ENCODE assay signal across 17 cellular contexts in the genomic region with DNA sequence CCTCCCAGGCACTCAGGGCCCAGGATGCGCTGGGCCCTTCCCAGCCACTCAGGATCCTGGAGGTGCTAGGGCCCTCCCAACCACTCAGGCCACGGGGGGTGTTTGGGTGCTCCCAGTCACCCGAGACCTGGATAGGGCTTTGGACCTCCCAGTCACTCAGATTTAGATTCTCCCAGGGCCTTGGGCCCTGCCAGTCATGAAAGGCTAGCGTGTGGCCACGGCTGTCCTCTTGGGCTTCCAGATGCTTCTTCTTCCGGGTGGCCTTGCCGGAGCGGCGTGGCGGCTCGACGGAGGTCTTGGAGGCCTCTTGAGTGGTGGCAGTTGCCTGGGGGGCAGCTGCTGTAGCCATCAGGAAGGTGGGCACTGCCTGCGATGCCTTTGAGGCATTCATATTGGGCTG. TPM values are rescaled to one million over a fixed set of nuclear protein-coding genes. Genes with fewer than 3 reads are reported as not detected.
A peak's percentile ranks its signal among the peaks of the same experiment; 100 is the strongest.
DNase-seq lines count a peak whose midpoint lies in the region; ATAC-seq and TF ChIP-seq lines count a peak whose summit lies in the region.
"Had no signal": no experiment of that assay in that cellular context is flagged by ENCODE, and none has a peak within 500 bp of the region (broad histone marks: within the 10 kb centered on the region; RNA-seq: fewer than 3 reads in every experiment).

No MANE protein-coding gene starts in this region.

- H3K18ac ChIP-seq in neuronal stem cell (ENCODE audit: low read length), result peak overlapping the region; percentile 78

- H3K27me3 ChIP-seq in neuronal stem cell (ENCODE audit: control insufficient read depth in 3 of 3, insufficient read depth in 3 of 3, low read depth in 1 of 3, low read length in 3 of 3), result no peaks in the 10 kb centered on the region

- H3K4me1 ChIP-seq in neuronal stem cell (ENCODE audit: control insufficient read depth in 2 of 2, insufficient read depth in 1 of 2, low read depth in 1 of 2, low read length in 2 of 2), result peaks cover 2 to 6% of the 10 kb centered on the region in 2 donors
- H3K4me1 ChIP-seq: A549, Caco-2, HAP-1 had no signal

- H4K8ac ChIP-seq in neuronal stem cell (ENCODE audit: low read depth, low read length), result no peak overlapping the region

- H3K27ac Mint-ChIP-seq in glutamatergic neuron (ENCODE audit: unreplicated experiment) (peak overlapping the region; percentile 72), nephron progenitor cell (no peak overlapping the region), type B pancreatic cell (no peak overlapping the region)
- H3K27ac Mint-ChIP-seq: CD4-positive, alpha-beta T cell had no signal

- H3K36me3 Mint-ChIP-seq in glutamatergic neuron (ENCODE audit: unreplicated experiment), result no peaks in the 10 kb centered on the region
- H3K36me3 Mint-ChIP-seq in nephron progenitor cell (ENCODE audit: low read depth), result no peaks in the 10 kb centered on the region
- no peaks in the 10 kb centered on the region for H3K36me3 Mint-ChIP-seq in type B pancreatic cell

- no peak overlapping the region for H3K4me2 ChIP-seq in neuronal stem cell (ENCODE audit: insufficient read depth, low read length, poor library complexity, severe bottlenecking)
- H3K4me2 ChIP-seq: A549 had no signal

- H2BK5ac ChIP-seq in neuronal stem cell (ENCODE audit: low read length), result no peak overlapping the region

- H3K4me1 Mint-ChIP-seq in glutamatergic neuron (ENCODE audit: low read depth, unreplicated experiment) (peaks cover 30% of the 10 kb centered on the region), nephron progenitor cell (peaks cover 18% of the 10 kb centered on the region), type B pancreatic cell (ENCODE audit: unreplicated experiment) (no peaks in the 10 kb centered on the region)

- H2AFZ ChIP-seq in neuronal stem cell (ENCODE audit: low read length), result no peak overlapping the region

- peaks cover 0 to 9% of the 10 kb centered on the region in 2 donors for H3K9me3 ChIP-seq in neuronal stem cell (replicated peaks in 1 of 2; ENCODE audit: control insufficient read depth in 2 of 2, insufficient read depth in 1 of 2, low read depth in 1 of 2, low read length in 2 of 2)
- H3K9me3 ChIP-seq: A549, Caco-2, HAP-1 had no signal

- no peak overlapping the region for H3K14ac ChIP-seq in neuronal stem cell (ENCODE audit: low read length)

- H3K4me3 ChIP-seq in neuronal stem cell (ENCODE audit: low read length in 2 of 2), result no peak overlapping the region
- H3K4me3 ChIP-seq: A549, HAP-1, K562 had no signal

- no peak overlapping the region for H2BK120ac ChIP-seq in neuronal stem cell (ENCODE audit: low read depth, low read length)

- no peak overlapping the region for H3K27ac ChIP-seq in neuronal stem cell (replicated peaks; ENCODE audit: low read length)
- H3K27ac ChIP-seq: A549, C4-2B had no signal

- no peak overlapping the region for H2BK15ac ChIP-seq in neuronal stem cell (ENCODE audit: low read length)

- no peak overlapping the region for H2BK12ac ChIP-seq in neuronal stem cell (ENCODE audit: low read length)

- no peak overlapping the region for H3K4ac ChIP-seq in neuronal stem cell (ENCODE audit: low read length)

- WGBS in neuronal stem cell (ENCODE audit: extremely low coverage in 2 of 2, insufficient read length in 2 of 2, insufficient replicate concordance in 1 of 2), 2 donors, result no CpG with 5 or more reads among the region's 13 CpGs

- ATAC-seq in GM19023 (IDR thresholded peaks at IDR 0.05; ENCODE audit: unreplicated experiment), result no peak
- ATAC-seq: A549 had no signal

- H3K36me3 ChIP-seq in neuronal stem cell (replicated peaks in 1 of 2; ENCODE audit: control insufficient read depth in 2 of 2, insufficient read depth in 2 of 2, low read length in 2 of 2), result no peaks in the 10 kb centered on the region
- H3K36me3 ChIP-seq: HAP-1 had no signal

- peaks cover 11% of the 10 kb centered on the region for H3K27me3 Mint-ChIP-seq in glutamatergic neuron (ENCODE audit: unreplicated experiment)
- peaks cover 27% of the 10 kb centered on the region for H3K27me3 Mint-ChIP-seq in nephron progenitor cell (ENCODE audit: low read depth, poor library complexity)
- no peaks in the 10 kb centered on the region for H3K27me3 Mint-ChIP-seq in type B pancreatic cell

- no peak for TF ChIP-seq CTCF in glutamatergic neuron (IDR thresholded peaks at IDR 0.05; ENCODE audit: partially characterized antibody, unreplicated experiment)
- no peak for TF ChIP-seq CTCF in nephron progenitor cell (IDR thresholded peaks at IDR 0.05)
- TF ChIP-seq CTCF in type B pancreatic cell (conservative IDR thresholded peaks at IDR 0.05), result no peak

- H3K9ac ChIP-seq in neuronal stem cell (ENCODE audit: low read depth, low read length, poor library complexity), result no peak overlapping the region

- no peak overlapping the region for H4K91ac ChIP-seq in neuronal stem cell (ENCODE audit: low read depth, low read length, poor library complexity)

- peaks cover 10% of the 10 kb centered on the region for H3K9me3 Mint-ChIP-seq in glutamatergic neuron (ENCODE audit: unreplicated experiment)
- peaks cover 45% of the 10 kb centered on the region for H3K9me3 Mint-ChIP-seq in nephron progenitor cell
- H3K9me3 Mint-ChIP-seq in type B pancreatic cell, result no peaks in the 10 kb centered on the region
- H3K9me3 Mint-ChIP-seq: CD4-positive, alpha-beta T cell had no signal

- H3K4me3 Mint-ChIP-seq in glutamatergic neuron (ENCODE audit: unreplicated experiment) (peak overlapping the region; percentile 65), nephron progenitor cell (peak overlapping the region; percentile 74), type B pancreatic cell (peak overlapping the region; percentile 47)
- H3K4me3 Mint-ChIP-seq: CD4-positive, alpha-beta T cell had no signal

- DNase-seq in glutamatergic neuron, result no peak
- DNase-seq in nephron progenitor cell, result no peak
- DNase-seq in neuronal stem cell (ENCODE audit: low spot score), result no peak
- no peak for DNase-seq in type B pancreatic cell (ENCODE audit: extremely low spot score, unreplicated experiment)
- DNase-seq in stimulated activated CD8-positive, alpha-beta memory T cell treated with anti-CD3 and anti-CD28 coated beads, Interleukin-4, amount 100 ng/mL, for 48 hours, result no peak
- no peak for DNase-seq in NCI-H510A (lab: John Stamatoyannopoulos, UW)
- no peak for DNase-seq in H4 (ENCODE audit: low spot score)
- DNase-seq: AML-193; Caco-2; CD4-positive, alpha-beta T cell; GOT3; IMR-90 had no signal

- no peak overlapping the region for H3K23ac ChIP-seq in neuronal stem cell (ENCODE audit: low read depth, low read length, poor library complexity)

- no peaks in the 10 kb centered on the region for H3K79me1 ChIP-seq in neuronal stem cell (ENCODE audit: low read depth, low read length)

- H2AK5ac ChIP-seq in neuronal stem cell (ENCODE audit: low read depth, low read length), result no peak overlapping the region

RNA-seq across cellular contexts. Expression of a gene that starts 2.8 kb away (rescaled TPM):
- total RNA-seq in glutamatergic neuron (ENCODE audit: unreplicated experiment) (27.1 TPM), type B pancreatic cell (ENCODE audit: low replicate concordance) (3.1 and 8.2 TPM in 2 replicates)
- polyA plus RNA-seq in neuronal stem cell (2013, experiment 1 of 2), result 3.0 TPM
- 3.0 TPM for polyA plus RNA-seq in neuronal stem cell (2013, experiment 2 of 2)
- 0.27 TPM in 1 of 2 replicates, not detected in the other for total RNA-seq in H4 (2014; rRNA removed; shearing (Covaris generic))
- total RNA-seq: Caco-2; CD4-positive, alpha-beta T cell; K562 had no signal
- polyA plus RNA-seq: A549, K562 had no signal

RNA-seq across cellular contexts. Expression of a gene that starts 42.3 kb away (rescaled TPM):
- 115 TPM for total RNA-seq in glutamatergic neuron (ENCODE audit: unreplicated experiment)
- 89.4 TPM for polyA plus RNA-seq in neuronal stem cell (2013, experiment 1 of 2)
- polyA plus RNA-seq in neuronal stem cell (2013, experiment 2 of 2), result 87.4 TPM
- total RNA-seq in type B pancreatic cell (ENCODE audit: low replicate concordance), result 38.4 and 72.7 TPM in 2 replicates
- 0.33 and 1.3 TPM in 2 replicates for total RNA-seq in H4 (2014; rRNA removed; shearing (Covaris generic))
- total RNA-seq: Caco-2; CD4-positive, alpha-beta T cell had no signal

Comparison
In these comparisons a context has a peak if more than half of its experiments do, and no peak if none do; other contexts are left out.
1. RNA of a gene that starts 42.3 kb away (total RNA-seq): 115 TPM in glutamatergic neuron (single experiment) and 38.4 to 72.7 TPM in type B pancreatic cell; 0.33 to 1.3 TPM in H4; every median in the first group is over 10 times any median in the second.
2. Peak in every context shown above with its lines, with median percentiles within 50 percentile points of each other: H3K4me3 Mint-ChIP-seq.